In genomic region chr10:126049741-126050140, GRCh38 we compare ENCODE assay signal across 11 cellular contexts.
A peak's percentile ranks its signal among the peaks of the same experiment; 100 is the strongest.
DNase-seq lines count a peak whose midpoint lies in the region; ATAC-seq and TF ChIP-seq lines count a peak whose summit lies in the region.
"Had no signal": no experiment of that assay in that cellular context is flagged by ENCODE, and none has a peak within 500 bp of the region (broad histone marks: within the 10 kb centered on the region; RNA-seq: fewer than 3 reads in every experiment).

No MANE protein-coding gene starts in this region.

- no peak overlapping the region; the same call in 1 of the 2 replicates for H3K9ac ChIP-seq in SK-N-SH

- no peaks in the 10 kb centered on the region for H3K79me2 ChIP-seq in SK-N-SH (ENCODE audit: insufficient read depth)

- TF ChIP-seq CTCF in SK-N-SH (IDR thresholded peaks at IDR 0.05): no peak

- H4K20me1 ChIP-seq in SK-N-SH (ENCODE audit: insufficient read depth): no peaks in the 10 kb centered on the region

- no peaks in the 10 kb centered on the region for H3K27me3 ChIP-seq in SK-N-SH (ENCODE audit: insufficient read depth)
- H3K27me3 ChIP-seq in SJCRH30: no peaks in the 10 kb centered on the region

- intact Hi-C loops in left colon (cut with DNase I, micrococcal nuclease): no loop called here

- no peaks in the 10 kb centered on the region for H3K9me2 ChIP-seq in SK-N-SH

- no peaks in the 10 kb centered on the region for H3K36me3 ChIP-seq in SK-N-SH (replicated peaks in 1 of 2; ENCODE audit: control insufficient read depth in 1 of 2, insufficient read depth in 2 of 2, low read length in 1 of 2)
- no peaks in the 10 kb centered on the region for H3K36me3 ChIP-seq in SJCRH30
- H3K36me3 ChIP-seq: esophagus squamous epithelium had no signal

- peak overlapping the region; percentile 66 to 92 for H3K27ac ChIP-seq in SK-N-SH (ENCODE audit: low read depth in 2 of 2, low read length in 1 of 2)
- no peak overlapping the region for H3K27ac ChIP-seq in SJCRH30
- H3K27ac ChIP-seq: esophagus squamous epithelium had no signal

- 64% methylated on average over 6 of the region's 6 CpGs for WGBS in SK-N-SH (ENCODE audit: low lambda C conversion rate)

- peaks cover 13% of the 10 kb centered on the region for H3F3A ChIP-seq in SK-N-SH (replicated peaks; ENCODE audit: insufficient read depth)

- H2AFZ ChIP-seq in SK-N-SH (ENCODE audit: low read depth): peak overlapping the region; percentile 38; the same call in 1 of the 2 replicates

- POLR2A ChIA-PET in SK-N-SH (lab: Yijun Ruan, JAX): no interaction called here

- ATAC-seq in left colon: no peak
- no peak for ATAC-seq in GM19351 (IDR thresholded peaks at IDR 0.05; ENCODE audit: unreplicated experiment)

- H3K4me2 ChIP-seq in SK-N-SH: 0 out of 2 replicates have a peak overlapping the region, but pooled peaks have one; percentile 22

- peak in 1 of 2 experiments; percentile 34; a peak in 1 of 4 replicates for TF ChIP-seq EP300 in SK-N-SH (IDR thresholded peaks at IDR 0.05; ENCODE audit: borderline replicate concordance in 1 of 2, low read depth in 1 of 2, low read length in 1 of 2)

- H3K9me3 ChIP-seq in SK-N-SH (no peaks in the 10 kb centered on the region), SJCRH30 (replicated peaks) (no peaks in the 10 kb centered on the region)
- H3K9me3 ChIP-seq: esophagus squamous epithelium had no signal

- CTCF ChIA-PET in SK-N-SH (lab: Yijun Ruan, JAX): no interaction called here

- no peak for TF ChIP-seq RAD21 in SK-N-SH (IDR thresholded peaks at IDR 0.05; ENCODE audit: low read length)

- peaks cover 10 to 19% of the 10 kb centered on the region in 2 experiments; a peak in 3 of 4 replicates for H3K4me1 ChIP-seq in SK-N-SH (ENCODE audit: control insufficient read depth in 1 of 2, insufficient read depth in 2 of 2, low read depth in 1 of 2, low read length in 1 of 2)
- no peaks in the 10 kb centered on the region for H3K4me1 ChIP-seq in SJCRH30

- peak; percentile 85 for DNase-seq in CD1c-positive myeloid dendritic cell (ENCODE audit: extremely low spot score)
- DNase-seq in SK-N-SH: peak; percentile 56
- peak; percentile 50 for DNase-seq in fibroblast of peridontal ligament (ENCODE audit: extremely low read depth)
- peak; percentile 69 for DNase-seq in myocyte (ENCODE audit: low read depth)
- no peak for DNase-seq in left colon
- DNase-seq in iPS-NIHi11 (ENCODE audit: low spot score): no peak
- DNase-seq in SJCRH30: no peak
- DNase-seq: esophagus squamous epithelium; stimulated activated CD4-positive, alpha-beta T cell treated with anti-CD3 and anti-CD28 coated beads, Interleukin-15, amount 100 ng/mL, for 24 hours; stimulated activated naive CD4-positive, alpha-beta T cell treated with Interleukin-2 at 50 U/mL for 16 hours had no signal

- no peak overlapping the region for H3K4me3 ChIP-seq in SK-N-SH (ENCODE audit: low read depth in 2 of 2, low read length in 1 of 2)
- no peak overlapping the region for H3K4me3 ChIP-seq in SJCRH30
- H3K4me3 ChIP-seq: esophagus squamous epithelium had no signal

TF ChIP-seq in SK-N-SH, 30 proteins besides CTCF, POLR2A, EP300 and RAD21 (continues in another document):
- TF ChIP-seq ELF1 (IDR thresholded peaks at IDR 0.05) (peak; percentile 42; the same call in 1 of the 2 replicates), MXI1 (IDR thresholded peaks at IDR 0.05; ENCODE audit: low read depth, low read length) (peak; percentile 69), EZH2phosphoT487 (IDR thresholded peaks at IDR 0.05; ENCODE audit: borderline replicate concordance, low read depth) (no peak), YY1 (IDR thresholded peaks at IDR 0.05; ENCODE audit: low read depth) (no peak), RXRA (IDR thresholded peaks at IDR 0.05; ENCODE audit: borderline replicate concordance, low read depth) (no peak; the same call in 1 of the 2 replicates), POLR2AphosphoS5 (IDR thresholded peaks at IDR 0.05; ENCODE audit: low read depth, low read length) (peak; percentile 18; the same call in 1 of the 2 replicates), SIN3A (IDR thresholded peaks at IDR 0.05; ENCODE audit: borderline replicate concordance, low read depth, low read length) (no peak), FOXJ3 (CRISPR knock-in tag; IDR thresholded peaks at IDR 0.05) (no peak), USF1 (IDR thresholded peaks at IDR 0.05; ENCODE audit: borderline replicate concordance, low read depth) (0 out of 2 replicates have a peak, but pooled peaks have one; percentile 17), FOXM1 (IDR thresholded peaks at IDR 0.05; ENCODE audit: low read depth) (no peak), TEAD4 (IDR thresholded peaks at IDR 0.05; ENCODE audit: borderline replicate concordance, insufficient read depth) (peak; percentile 41; the same call in 1 of the 2 replicates), GABPA (IDR thresholded peaks at IDR 0.05; ENCODE audit: low read depth) (no peak), IRF3 (IDR thresholded peaks at IDR 0.05; ENCODE audit: low read depth, low read length) (no peak), JUND (IDR thresholded peaks at IDR 0.05) (0 out of 2 replicates have a peak, but pooled peaks have one; percentile 13), RCOR1 (IDR thresholded peaks at IDR 0.05; ENCODE audit: low read length) (no peak), TCF12 (IDR thresholded peaks at IDR 0.05) (peak; percentile 69), ZBTB33 (IDR thresholded peaks at IDR 0.05; ENCODE audit: borderline replicate concordance, low read depth) (no peak), REST (IDR thresholded peaks at IDR 0.05; ENCODE audit: low read depth, low read length) (0 out of 2 replicates have a peak, but pooled peaks have one; percentile 14), RFX5 (IDR thresholded peaks at IDR 0.05; ENCODE audit: low read length) (no peak)

Comparison
In these comparisons a context has a peak if more than half of its experiments do, and no peak if none do; other contexts are left out.
1. DNase-seq: peak in CD1c-positive myeloid dendritic cell (single experiment), SK-N-SH (single experiment), fibroblast of peridontal ligament (single experiment) and myocyte (single experiment); none in left colon (0 of 2), iPS-NIHi11 (single experiment) and SJCRH30 (0 of 2).